Comparison of ENCODE assay signal across 9 cellular contexts in the genomic region with DNA sequence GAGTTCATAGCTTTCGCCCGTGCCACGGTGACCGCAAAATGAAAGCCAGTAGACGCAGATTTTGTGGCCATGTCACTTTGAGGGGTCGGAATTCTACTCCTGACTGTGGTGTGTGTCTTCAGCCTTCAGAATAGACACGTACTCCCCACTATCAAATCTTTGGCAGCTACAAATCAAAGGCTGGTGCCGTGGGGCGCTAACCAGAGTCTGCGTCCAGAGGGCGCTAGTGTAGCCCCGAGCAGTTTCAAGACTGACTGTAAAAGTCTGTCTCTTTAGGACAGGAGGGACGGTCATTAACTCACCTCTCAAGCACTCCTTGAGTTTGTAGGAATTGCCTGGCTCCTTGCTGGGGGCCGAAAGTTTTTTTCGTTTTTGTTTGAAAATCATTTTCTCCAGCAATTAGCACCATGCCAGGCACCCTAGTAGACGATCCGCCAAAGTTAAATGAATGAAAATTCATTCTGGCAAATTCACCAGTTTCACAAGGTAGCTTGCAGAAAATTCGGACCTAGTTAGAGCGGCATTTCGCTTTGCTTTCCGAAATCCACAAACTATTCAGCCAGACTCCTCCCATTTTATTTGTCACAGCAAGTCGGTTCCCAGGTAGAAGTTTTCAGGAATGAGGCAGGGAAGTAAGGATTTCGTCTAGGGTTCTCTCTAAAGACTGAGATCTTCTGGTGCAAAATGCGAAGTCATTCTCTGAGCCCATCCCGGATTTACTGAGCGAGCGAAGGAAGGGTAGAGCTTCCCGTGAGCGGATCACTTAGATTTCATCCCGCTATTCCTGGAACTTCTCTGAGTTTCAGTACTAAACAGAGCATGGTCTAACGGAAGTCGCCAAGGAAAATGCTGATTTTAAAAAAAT. TPM values are rescaled to one million over a fixed set of nuclear protein-coding genes. Genes with fewer than 3 reads are reported as not detected.
A peak's percentile ranks its signal among the peaks of the same experiment; 100 is the strongest.
DNase-seq lines count a peak whose midpoint lies in the region; ATAC-seq and TF ChIP-seq lines count a peak whose summit lies in the region.
"Had no signal": no experiment of that assay in that cellular context is flagged by ENCODE, and none has a peak within 500 bp of the region (broad histone marks: within the 10 kb centered on the region; RNA-seq: fewer than 3 reads in every experiment).

No MANE protein-coding gene starts in this region.

- no peak overlapping the region for H3K4me3 ChIP-seq in foreskin fibroblast (ENCODE audit: low read depth in 1 of 2, low read length in 2 of 2)

- no peaks in the 10 kb centered on the region for H3K9me3 Mint-ChIP-seq in activated T-cell treated with anti-CD3 and anti-CD28 coated beads, Interleukin-2, amount 50 U/mL, for 4 hours

- peak; percentile 16 for DNase-seq in Ammon's horn (ENCODE audit: low spot score)
- DNase-seq in NCI-H524 (lab: John Stamatoyannopoulos, UW), result peak; percentile 33 to 64
- DNase-seq in activated T-cell treated with anti-CD3 and anti-CD28 coated beads, Interleukin-2, amount 50 U/mL, for 4 hours, result peak; percentile 50
- peak in 1 of 2 donors; percentile 72 for DNase-seq in foreskin fibroblast
- peak; percentile 80 for DNase-seq in posterior vena cava (ENCODE audit: low spot score)
- DNase-seq in NCI-H128 (lab: John Stamatoyannopoulos, UW; ENCODE audit: unreplicated experiment), result no peak
- no peak for DNase-seq in GM19240 (ENCODE audit: insufficient read length, low spot score)

- peaks cover 66% of the 10 kb centered on the region for H3K27me3 Mint-ChIP-seq in activated T-cell treated with anti-CD3 and anti-CD28 coated beads, Interleukin-2, amount 50 U/mL, for 4 hours (ENCODE audit: low read depth)

- TF ChIP-seq CTCF in foreskin fibroblast (IDR thresholded peaks at IDR 0.05; ENCODE audit: low read depth, low read length), result peak; percentile 40

- H3K4me3 Mint-ChIP-seq in activated T-cell treated with anti-CD3 and anti-CD28 coated beads, Interleukin-2, amount 50 U/mL, for 4 hours, result peak overlapping the region; percentile 73

- ATAC-seq in GM21526 (IDR thresholded peaks at IDR 0.05; ENCODE audit: low FRiP score, unreplicated experiment), result peak; percentile 44
- ATAC-seq in activated T-cell treated with anti-CD3 and anti-CD28 coated beads, Interleukin-2, amount 50 U/mL, for 4 hours, result peak; percentile 54 to 59

- no peaks in the 10 kb centered on the region for H3K36me3 Mint-ChIP-seq in activated T-cell treated with anti-CD3 and anti-CD28 coated beads, Interleukin-2, amount 50 U/mL, for 4 hours (ENCODE audit: insufficient read depth)

- intact Hi-C loops in posterior vena cava (cut with DNase I), result no loop called here

- peaks cover 31% of the 10 kb centered on the region for H3K4me1 Mint-ChIP-seq in activated T-cell treated with anti-CD3 and anti-CD28 coated beads, Interleukin-2, amount 50 U/mL, for 4 hours (ENCODE audit: low read depth)

RNA-seq across cellular contexts. Expression of gene CALCA, which starts 2.8 kb away (rescaled TPM):
- total RNA-seq in activated T-cell treated with anti-CD3 and anti-CD28 coated beads, Interleukin-2, amount 50 U/mL, for 4 hours, result not detected
- total RNA-seq in posterior vena cava, result not detected
- total RNA-seq: pulmonary artery endothelial cell had no signal

Comparison
In these comparisons a context has a peak if more than half of its experiments do, and no peak if none do; other contexts are left out.
1. DNase-seq: peak in Ammon's horn (single experiment), NCI-H524 (2 of 2), activated T-cell treated with anti-CD3 and anti-CD28 coated beads, Interleukin-2, amount 50 U/mL, for 4 hours (single experiment) and posterior vena cava (single experiment); none in NCI-H128 (single experiment) and GM19240 (single experiment).